3 cellular contexts compared by ENCODE assay signal in the genomic region with DNA sequence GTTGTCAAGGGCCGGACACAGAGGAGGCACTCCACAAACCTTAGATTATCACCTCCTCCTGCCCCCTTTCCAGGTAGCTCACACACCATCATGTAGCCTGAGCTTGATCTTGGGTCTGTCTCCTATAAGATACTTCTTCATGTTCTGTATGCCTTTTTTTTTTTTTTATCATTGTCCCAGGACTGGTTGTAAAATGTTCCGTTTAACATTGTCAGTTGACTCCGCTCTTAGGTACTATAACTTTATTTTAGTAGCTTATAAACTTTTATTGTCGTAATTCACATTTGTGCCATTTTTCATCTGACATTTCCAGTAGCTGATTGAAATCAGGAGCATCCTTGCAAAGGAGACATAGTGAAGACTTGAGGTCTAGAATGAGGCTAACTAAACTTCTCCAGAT.
"Had no signal": no experiment of that assay in that cellular context is flagged by ENCODE, and none has a peak within 500 bp of the region (broad histone marks: within the 10 kb centered on the region; RNA-seq: fewer than 3 reads in every experiment).

No MANE protein-coding gene starts in this region.

- ATAC-seq: GM12878 had no signal

- DNase-seq: GDM1, GF-D8 had no signal

- H3K4me3 ChIP-seq: GM12878 had no signal
